22 cellular contexts compared by ENCODE assay signal in genomic region chr3:157353657-157354056, GRCh38.
"Had no signal": no experiment of that assay in that cellular context is flagged by ENCODE, and none has a peak within 500 bp of the region (broad histone marks: within the 10 kb centered on the region; RNA-seq: fewer than 3 reads in every experiment).

No MANE protein-coding gene starts in this region.

- H3K4me3 Mint-ChIP-seq: effector memory CD8-positive, alpha-beta T cell; memory B cell; natural killer cell; stimulated activated memory B cell treated with anti-CD40 and anti-IgM and Interleukin-4, amounts not matched to agents 10 μg/mL and 1 μg/mL and 100 μg/mL, for 72 hours had no signal

- H3K27me3 Mint-ChIP-seq: progenitor cell of endocrine pancreas had no signal

- ATAC-seq: effector memory CD8-positive, alpha-beta T cell; gastrocnemius medialis; left ventricle myocardium superior; lower lobe of right lung; natural killer cell; pancreas; sciatic nerve; stimulated activated memory B cell treated with anti-CD40 and anti-IgM and Interleukin-4, amounts not matched to agents 10 μg/mL and 1 μg/mL and 100 μg/mL, for 72 hours; stimulated activated naive CD8-positive, alpha-beta T cell treated with anti-CD3 and anti-CD28 coated beads, Interleukin-15, Interleukin-2, amounts not matched to agents 100 U/mL and 50 U/mL, for 24 hours; upper lobe of right lung had no signal

- H3K4me3 ChIP-seq: coronary artery, esophagus squamous epithelium, gastrocnemius medialis, lower lobe of right lung, pancreas, spleen, thoracic aorta, tibial nerve, upper lobe of right lung, uterus had no signal

- H3K27me3 ChIP-seq: esophagus squamous epithelium, gastrocnemius medialis, pancreas, spleen, tibial nerve, upper lobe of right lung, uterus had no signal

- H3K27ac Mint-ChIP-seq: effector memory CD8-positive, alpha-beta T cell; memory B cell; natural killer cell; progenitor cell of endocrine pancreas; stimulated activated memory B cell treated with anti-CD40 and anti-IgM and Interleukin-4, amounts not matched to agents 10 μg/mL and 1 μg/mL and 100 μg/mL, for 72 hours had no signal

- H3K4me1 ChIP-seq: esophagus squamous epithelium, gastrocnemius medialis, lower lobe of right lung, pancreas, spleen, tibial nerve, upper lobe of right lung, uterus had no signal

- DNase-seq: dermis blood vessel endothelial cell; effector memory CD8-positive, alpha-beta T cell; esophagus squamous epithelium; gastrocnemius medialis; head of caudate nucleus; left ventricle myocardium superior; lower lobe of right lung; natural killer cell; occipital lobe; pancreas; spleen; stimulated activated CD4-positive, alpha-beta T cell treated with anti-CD3 and anti-CD28 coated beads, Interleukin-4, amount 100 ng/mL, for 4 hours; stimulated activated naive CD8-positive, alpha-beta T cell treated with anti-CD3 and anti-CD28 coated beads, Interleukin-15, Interleukin-2, amounts not matched to agents 100 U/mL and 50 U/mL, for 24 hours; upper lobe of right lung; uterus had no signal

- H3K27ac ChIP-seq: coronary artery, esophagus squamous epithelium, gastrocnemius medialis, lower lobe of right lung, pancreas, spleen, thoracic aorta, tibial nerve, upper lobe of right lung, uterus had no signal

- H3K36me3 Mint-ChIP-seq: memory B cell; stimulated activated memory B cell treated with anti-CD40 and anti-IgM and Interleukin-4, amounts not matched to agents 10 μg/mL and 1 μg/mL and 100 μg/mL, for 72 hours had no signal

- H3K36me3 ChIP-seq: esophagus squamous epithelium, gastrocnemius medialis, lower lobe of right lung, pancreas, spleen, thoracic aorta, tibial nerve, upper lobe of right lung, uterus had no signal

- H3K9me3 Mint-ChIP-seq: stimulated activated memory B cell treated with anti-CD40 and anti-IgM and Interleukin-4, amounts not matched to agents 10 μg/mL and 1 μg/mL and 100 μg/mL, for 72 hours had no signal

- H3K4me1 Mint-ChIP-seq: memory B cell; natural killer cell; stimulated activated memory B cell treated with anti-CD40 and anti-IgM and Interleukin-4, amounts not matched to agents 10 μg/mL and 1 μg/mL and 100 μg/mL, for 72 hours had no signal

- H3K9me3 ChIP-seq: esophagus squamous epithelium, gastrocnemius medialis, lower lobe of right lung, pancreas, thoracic aorta, tibial nerve, upper lobe of right lung, uterus had no signal
